8 cellular contexts compared by ENCODE assay signal in the genomic region with DNA sequence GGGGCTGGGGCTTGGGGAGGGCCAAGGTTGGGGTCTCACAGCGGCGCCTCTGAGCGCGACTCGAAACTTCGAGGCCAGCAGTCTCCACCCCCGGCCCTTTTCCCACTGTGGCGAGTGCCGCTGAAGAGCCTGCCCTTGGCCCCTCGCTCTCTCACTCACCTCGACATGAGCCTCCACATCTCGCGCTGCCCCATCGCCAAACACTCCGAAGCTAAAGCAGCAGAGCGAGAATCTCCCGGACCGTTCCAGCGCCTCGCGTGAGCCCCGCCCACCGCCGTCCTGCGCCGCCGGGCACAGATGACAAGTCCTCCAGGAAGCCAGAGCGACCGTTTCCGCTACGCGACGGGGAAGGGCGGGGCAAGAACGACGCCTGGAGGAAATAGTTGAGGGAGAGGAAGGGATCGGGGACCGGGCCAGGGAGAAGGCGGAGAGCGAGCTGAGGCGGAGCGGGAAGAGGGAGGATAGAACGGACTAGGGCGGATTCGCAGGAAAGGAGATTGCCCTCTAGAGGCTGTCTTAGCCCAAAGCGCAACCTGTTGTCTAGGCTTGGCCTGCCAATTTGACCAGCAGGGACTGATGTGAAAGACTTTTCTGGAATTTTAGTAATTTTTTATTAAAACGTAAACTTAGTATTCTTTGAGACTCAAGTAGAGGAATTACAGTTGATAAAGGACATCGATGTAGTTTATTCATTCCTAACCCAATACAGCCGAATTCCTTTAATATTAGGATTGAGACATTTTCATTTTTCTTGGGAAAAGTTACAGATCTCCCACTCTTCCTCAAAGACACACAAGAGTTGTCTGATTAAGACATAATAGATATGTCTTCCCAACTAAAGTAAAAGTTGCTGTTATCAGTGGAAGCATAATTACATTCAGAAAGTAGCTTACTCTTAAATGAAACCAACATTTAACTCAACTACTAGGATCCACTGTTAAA. TPM values are rescaled to one million over a fixed set of nuclear protein-coding genes. Genes with fewer than 3 reads are reported as not detected.
DNase-seq lines count a peak whose midpoint lies in the region; TF ChIP-seq lines count a peak whose summit lies in the region.

A gene with protein sequence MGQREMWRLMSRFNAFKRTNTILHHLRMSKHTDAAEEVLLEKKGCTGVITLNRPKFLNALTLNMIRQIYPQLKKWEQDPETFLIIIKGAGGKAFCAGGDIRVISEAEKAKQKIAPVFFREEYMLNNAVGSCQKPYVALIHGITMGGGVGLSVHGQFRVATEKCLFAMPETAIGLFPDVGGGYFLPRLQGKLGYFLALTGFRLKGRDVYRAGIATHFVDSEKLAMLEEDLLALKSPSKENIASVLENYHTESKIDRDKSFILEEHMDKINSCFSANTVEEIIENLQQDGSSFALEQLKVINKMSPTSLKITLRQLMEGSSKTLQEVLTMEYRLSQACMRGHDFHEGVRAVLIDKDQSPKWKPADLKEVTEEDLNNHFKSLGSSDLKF (minus strand): TSS at position 270 of the 942 bp plus-strand sequence. CDS start 76 bp downstream, at position 194.

- H3K79me2 ChIP-seq in neural cell (replicated peaks; ENCODE audit: insufficient read depth, low read length): peaks cover 5% of the 10 kb centered on the region

- H3K4me3 ChIP-seq in neural cell (ENCODE audit: low read length) (peak within 1 kb of the TSS; percentile 85), stomach smooth muscle (ENCODE audit: low read length in 2 of 2) (peak within 1 kb of the TSS; percentile 87 to 96)

- H3K4me2 ChIP-seq in neural cell (ENCODE audit: low read length): peak within 1 kb of the TSS; percentile 56

- H3K36me3 ChIP-seq in neural cell (ENCODE audit: insufficient read depth, low read length): no peaks in the 10 kb centered on the region
- H3K36me3 ChIP-seq in stomach smooth muscle (ENCODE audit: control insufficient read depth in 2 of 2, insufficient read depth in 2 of 2, low read length in 2 of 2): no peaks in the 10 kb centered on the region

- TF ChIP-seq RAD21 in neural cell (conservative IDR thresholded peaks at IDR 0.05): peak; percentile 61

- no peaks in the 10 kb centered on the region for H3K27me3 ChIP-seq in neural cell (ENCODE audit: insufficient read depth, low read depth, low read length)
- no peaks in the 10 kb centered on the region for H3K27me3 ChIP-seq in stomach smooth muscle (ENCODE audit: control insufficient read depth in 1 of 2, insufficient read depth in 2 of 2, low read length in 2 of 2)

- H4K20me1 ChIP-seq in neural cell (ENCODE audit: insufficient read depth): no peaks in the 10 kb centered on the region

- H3K9ac ChIP-seq in neural cell (ENCODE audit: low read length) (peak within 1 kb of the TSS; percentile 58), stomach smooth muscle (ENCODE audit: low read length in 2 of 2) (peak within 1 kb of the TSS; percentile 69 to 76)

- no peaks in the 10 kb centered on the region for H3F3A ChIP-seq in neural cell (ENCODE audit: insufficient read depth, low read length, poor library complexity, severe bottlenecking)

- peak within 1 kb of the TSS; percentile 92 for H2AFZ ChIP-seq in neural cell (ENCODE audit: low read depth, low read length)

- TF ChIP-seq CTCF in neural cell (IDR thresholded peaks at IDR 0.05; ENCODE audit: poor library complexity, severe bottlenecking): peak; percentile 91

- no peaks in the 10 kb centered on the region for H3K9me2 ChIP-seq in neural cell (ENCODE audit: insufficient read depth, low read length)

- peaks cover 2% of the 10 kb centered on the region for H3K4me1 ChIP-seq in stomach smooth muscle (ENCODE audit: control insufficient read depth, insufficient read depth, low read length)

- DNase-seq in ELR (ENCODE audit: low read depth) (peak; percentile 99), H4 (ENCODE audit: low spot score) (peak; percentile 99), LoVo (ENCODE audit: low spot score) (peak; percentile 99), SHP77 treated with DMSO at 0.1 percent for 48 hours (lab: John Stamatoyannopoulos, UW) (peak; percentile 96), activated gamma-delta T cell (lab: John Stamatoyannopoulos, UW) (peak; percentile 75), fibroblast of the conjunctiva (ENCODE audit: low read depth) (peak; percentile 98)

- peak; percentile 62 for TF ChIP-seq EP300 in neural cell (conservative IDR thresholded peaks at IDR 0.05; ENCODE audit: poor library complexity, severe bottlenecking)

- H3K27ac ChIP-seq in neural cell (ENCODE audit: low read length) (peak within 1 kb of the TSS; percentile 41), stomach smooth muscle (ENCODE audit: low read length) (peak within 1 kb of the TSS; percentile 18)

- H3K9me3 ChIP-seq in neural cell (ENCODE audit: low read length): no peaks in the 10 kb centered on the region
- H3K9me3 ChIP-seq in stomach smooth muscle (ENCODE audit: control insufficient read depth in 2 of 2, low read length in 2 of 2): no peaks in the 10 kb centered on the region

TF ChIP-seq in neural cell, 6 proteins besides CTCF, POLR2A, EP300 and RAD21:
- TF ChIP-seq POLR2AphosphoS5 (IDR thresholded peaks at IDR 0.05): peak; percentile 64
- TF ChIP-seq MXI1 (conservative IDR thresholded peaks at IDR 0.05; ENCODE audit: poor library complexity, severe bottlenecking): peak; percentile 64
- no peak for TF ChIP-seq EZH2 (IDR thresholded peaks at IDR 0.05; ENCODE audit: borderline replicate concordance, insufficient read depth, low read length, poor library complexity, severe bottlenecking)
- no peak for TF ChIP-seq TAF1 (IDR thresholded peaks at IDR 0.05; ENCODE audit: low read depth)
- TF ChIP-seq, protein P1, sequence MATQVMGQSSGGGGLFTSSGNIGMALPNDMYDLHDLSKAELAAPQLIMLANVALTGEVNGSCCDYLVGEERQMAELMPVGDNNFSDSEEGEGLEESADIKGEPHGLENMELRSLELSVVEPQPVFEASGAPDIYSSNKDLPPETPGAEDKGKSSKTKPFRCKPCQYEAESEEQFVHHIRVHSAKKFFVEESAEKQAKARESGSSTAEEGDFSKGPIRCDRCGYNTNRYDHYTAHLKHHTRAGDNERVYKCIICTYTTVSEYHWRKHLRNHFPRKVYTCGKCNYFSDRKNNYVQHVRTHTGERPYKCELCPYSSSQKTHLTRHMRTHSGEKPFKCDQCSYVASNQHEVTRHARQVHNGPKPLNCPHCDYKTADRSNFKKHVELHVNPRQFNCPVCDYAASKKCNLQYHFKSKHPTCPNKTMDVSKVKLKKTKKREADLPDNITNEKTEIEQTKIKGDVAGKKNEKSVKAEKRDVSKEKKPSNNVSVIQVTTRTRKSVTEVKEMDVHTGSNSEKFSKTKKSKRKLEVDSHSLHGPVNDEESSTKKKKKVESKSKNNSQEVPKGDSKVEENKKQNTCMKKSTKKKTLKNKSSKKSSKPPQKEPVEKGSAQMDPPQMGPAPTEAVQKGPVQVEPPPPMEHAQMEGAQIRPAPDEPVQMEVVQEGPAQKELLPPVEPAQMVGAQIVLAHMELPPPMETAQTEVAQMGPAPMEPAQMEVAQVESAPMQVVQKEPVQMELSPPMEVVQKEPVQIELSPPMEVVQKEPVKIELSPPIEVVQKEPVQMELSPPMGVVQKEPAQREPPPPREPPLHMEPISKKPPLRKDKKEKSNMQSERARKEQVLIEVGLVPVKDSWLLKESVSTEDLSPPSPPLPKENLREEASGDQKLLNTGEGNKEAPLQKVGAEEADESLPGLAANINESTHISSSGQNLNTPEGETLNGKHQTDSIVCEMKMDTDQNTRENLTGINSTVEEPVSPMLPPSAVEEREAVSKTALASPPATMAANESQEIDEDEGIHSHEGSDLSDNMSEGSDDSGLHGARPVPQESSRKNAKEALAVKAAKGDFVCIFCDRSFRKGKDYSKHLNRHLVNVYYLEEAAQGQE (IDR thresholded peaks at IDR 0.05; ENCODE audit: borderline replicate concordance): peak; percentile 62
- peak; percentile 68 for TF ChIP-seq SMC3 (conservative IDR thresholded peaks at IDR 0.05; ENCODE audit: poor library complexity)

RNA-seq across cellular contexts. Expression of the gene that starts here (rescaled TPM):
- total RNA-seq in H4 (2014; rRNA removed; shearing (Covaris generic)): 13.2 and 15.4 TPM in 2 replicates
- 10.2 and 17.8 TPM in 2 replicates for polyA plus RNA-seq in neural cell
- polyA minus RNA-seq in neural cell: 16.3 and 19.3 TPM in 2 replicates

Comparison
In these comparisons a context has a peak if more than half of its experiments do, and no peak if none do; other contexts are left out.
1. Peak in every context shown above with its lines: DNase-seq, H3K4me3 ChIP-seq and H3K27ac ChIP-seq.